ENCODE assay signal across 10 cellular contexts in the genomic region with DNA sequence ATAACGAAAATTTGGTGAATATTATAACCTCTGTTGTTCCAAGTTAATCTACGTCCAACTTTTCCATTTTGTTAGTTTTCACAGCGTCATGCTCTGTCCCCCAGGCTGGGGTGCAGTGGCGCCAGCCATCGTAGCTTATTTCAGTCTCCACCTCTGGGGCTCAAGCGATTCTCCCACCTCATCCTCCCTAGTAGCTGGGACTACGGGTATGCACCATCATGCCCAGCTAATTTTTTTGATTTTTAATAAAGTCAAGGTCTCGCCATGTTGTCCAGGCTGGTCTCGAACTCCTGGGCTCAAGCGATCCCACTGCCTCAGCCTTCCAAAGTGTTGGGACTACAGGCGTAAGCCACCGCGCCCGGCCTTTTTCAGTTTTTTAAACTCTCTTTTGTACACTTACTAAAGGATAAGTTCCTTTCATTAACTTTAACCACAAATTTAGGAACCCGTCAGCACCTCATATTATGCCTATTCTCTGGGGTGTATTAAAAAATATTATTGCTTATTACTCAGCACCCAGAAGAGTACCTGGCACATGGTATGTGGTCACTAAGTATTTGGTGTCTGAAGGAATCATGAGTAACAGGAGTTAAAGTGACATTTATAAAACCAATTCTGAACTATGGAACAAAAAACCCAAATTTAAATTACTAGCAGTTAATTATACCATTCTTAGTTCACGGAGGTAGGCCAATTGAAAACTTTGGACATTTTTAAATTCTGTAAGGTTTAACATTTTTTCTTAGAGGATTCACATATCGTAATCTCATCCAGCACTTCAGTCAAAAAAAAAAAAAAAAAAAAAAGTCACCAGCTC. TPM values are rescaled to one million over a fixed set of nuclear protein-coding genes. Genes with fewer than 3 reads are reported as not detected.
DNase-seq lines count a peak whose midpoint lies in the region; ATAC-seq, FAIRE-seq and TF ChIP-seq lines count a peak whose summit lies in the region.
"Had no signal": no experiment of that assay in that cellular context is flagged by ENCODE, and none has a peak within 500 bp of the region (broad histone marks: within the 10 kb centered on the region; RNA-seq: fewer than 3 reads in every experiment).

No MANE protein-coding gene starts in this region.

- no peak overlapping the region for H3K4me3 ChIP-seq in CD8-positive, alpha-beta memory T cell (ENCODE audit: low read length)
- H3K4me3 ChIP-seq in SJSA1 = peak overlapping the region; percentile 65
- H3K4me3 ChIP-seq in esophagus squamous epithelium = peak overlapping the region; percentile 61 to 83 (median 64)
- peak overlapping the region in 3 of 4 donors; percentile 46 to 70 (median 61) for H3K4me3 ChIP-seq in pancreas

- peak overlapping the region in 1 of 7 donors; percentile 60 for H3K4me3 Mint-ChIP-seq in CD8-positive, alpha-beta memory T cell

- no peaks in the 10 kb centered on the region for H3K27me3 ChIP-seq in CD8-positive, alpha-beta memory T cell (ENCODE audit: insufficient read depth, low read length, poor library complexity, severe bottlenecking)
- H3K27me3 ChIP-seq in SJSA1 (replicated peaks) (no peaks in the 10 kb centered on the region), esophagus squamous epithelium (no peaks in the 10 kb centered on the region), pancreas (no peaks in the 10 kb centered on the region)

- H3K36me3 ChIP-seq in CD8-positive, alpha-beta memory T cell (ENCODE audit: insufficient read depth, low read length) = no peaks in the 10 kb centered on the region
- H3K36me3 ChIP-seq in SJSA1 = no peaks in the 10 kb centered on the region
- no peaks in the 10 kb centered on the region for H3K36me3 ChIP-seq in esophagus squamous epithelium
- no peaks in the 10 kb centered on the region for H3K36me3 ChIP-seq in pancreas

- whole genome bisulfite sequencing in esophagus squamous epithelium, 2 donors = 88% methylated on average over 17 of the region's 17 CpGs
- WGBS in pancreas, 2 donors = 89 to 93% methylated on average over 17 of the region's 17 CpGs

- intact Hi-C loops in esophagus squamous epithelium (cut with DNase I) = no loop called here
- intact Hi-C loops in pancreas (cut with DNase I) = no loop called here

- H3K27me3 Mint-ChIP-seq in CD8-positive, alpha-beta memory T cell = peaks cover 3 to 7% of the 10 kb centered on the region in 2 donors

- peak overlapping the region; percentile 72 for H3K27ac ChIP-seq in CD8-positive, alpha-beta memory T cell (ENCODE audit: low read depth, low read length)
- H3K27ac ChIP-seq in SJSA1 = no peak overlapping the region
- H3K27ac ChIP-seq in esophagus squamous epithelium = peak overlapping the region; percentile 86 to 92 (median 90)
- peak overlapping the region in 2 of 4 donors; percentile 85 to 95 for H3K27ac ChIP-seq in pancreas

- no peak for TF ChIP-seq CTCF in esophagus squamous epithelium (IDR thresholded peaks at IDR 0.05)
- TF ChIP-seq CTCF in pancreas (IDR thresholded peaks at IDR 0.05) = no peak

- ATAC-seq in pancreas (no peak), GM18907 (IDR thresholded peaks at IDR 0.05; ENCODE audit: unreplicated experiment) (no peak), GM19463 (IDR thresholded peaks at IDR 0.05; ENCODE audit: unreplicated experiment) (no peak), GM18867 (IDR thresholded peaks at IDR 0.05; ENCODE audit: unreplicated experiment) (no peak)

- FAIRE-seq in pancreas (lab: Jason Lieb, UNC) = peak; percentile 41
- FAIRE-seq: GM12892 had no signal

- peaks cover 3 to 14% (median 9%) of the 10 kb centered on the region in 3 donors for H3K4me1 Mint-ChIP-seq in CD8-positive, alpha-beta memory T cell

- POLR2A ChIA-PET in CD8-positive, alpha-beta memory T cell (lab: Charles Lee) = no interaction called here

- no peaks in the 10 kb centered on the region for H3K36me3 Mint-ChIP-seq in CD8-positive, alpha-beta memory T cell

- no peak for TF ChIP-seq POLR2A in esophagus squamous epithelium (IDR thresholded peaks at IDR 0.05)

- H3K9me3 Mint-ChIP-seq in CD8-positive, alpha-beta memory T cell = peaks cover 0 to 10% (median 7%) of the 10 kb centered on the region in 5 donors

- no peaks in the 10 kb centered on the region for H3K9me3 ChIP-seq in CD8-positive, alpha-beta memory T cell (ENCODE audit: low read length)
- no peaks in the 10 kb centered on the region for H3K9me3 ChIP-seq in SJSA1 (replicated peaks)
- no peaks in the 10 kb centered on the region for H3K9me3 ChIP-seq in esophagus squamous epithelium
- no peaks in the 10 kb centered on the region for H3K9me3 ChIP-seq in pancreas

- CTCF ChIA-PET in CD8-positive, alpha-beta memory T cell (lab: Charles Lee) = no interaction called here

- peak overlapping the region in 1 of 8 donors; percentile 39 for H3K27ac Mint-ChIP-seq in CD8-positive, alpha-beta memory T cell

- no peaks in the 10 kb centered on the region for H3K4me1 ChIP-seq in CD8-positive, alpha-beta memory T cell (ENCODE audit: insufficient read depth, low read length)
- H3K4me1 ChIP-seq in SJSA1 (replicated peaks) (no peaks in the 10 kb centered on the region), esophagus squamous epithelium (peaks cover 0 to 29% (median 0%) of the 10 kb centered on the region in 3 donors), pancreas (peaks cover 0 to 16% (median 7%) of the 10 kb centered on the region in 3 donors)

- DNase-seq in CD8-positive, alpha-beta memory T cell = no peak
- no peak for DNase-seq in SJSA1 (ENCODE audit: low read depth in 1 of 2, low spot score in 2 of 2)
- DNase-seq in esophagus squamous epithelium (lab: John Stamatoyannopoulos, UW) = no peak
- DNase-seq in pancreas = no peak
- DNase-seq in NCI-H2081 treated with DMSO at 0.1 percent for 48 hours (lab: John Stamatoyannopoulos, UW) = no peak

RNA-seq across cellular contexts. Expression of gene MIPOL1, which starts 0.9 kb away (rescaled TPM):
- total RNA-seq in CD8-positive, alpha-beta memory T cell = not detected
- polyA plus RNA-seq in CD8-positive, alpha-beta memory T cell = not detected
- total RNA-seq in SJSA1 (2014; rRNA removed; shearing (Covaris generic)) = 9.7 and 23.7 TPM in 2 replicates
- total RNA-seq in esophagus squamous epithelium (10 to 100 TPM in 1 of 4 donors, 1 to 10 TPM in 3; 4.9 to 13.7 (median 7.1) TPM), pancreas (1 to 10 TPM; 4.8 to 9.0 (median 7.8) TPM)
- 1 to 10 TPM; 2.4 to 2.5 TPM for polyA plus RNA-seq in pancreas

RNA-seq across cellular contexts. Expression of gene SLC25A21, which starts 24.4 kb away (rescaled TPM):
- total RNA-seq in CD8-positive, alpha-beta memory T cell = not detected
- not detected for polyA plus RNA-seq in CD8-positive, alpha-beta memory T cell
- 1.2 and 2.6 TPM in 2 replicates for total RNA-seq in SJSA1 (2014; rRNA removed; shearing (Covaris generic))
- total RNA-seq in esophagus squamous epithelium (1 to 10 TPM in 2 of 4 donors, under 1 TPM in 2; 0.67 to 2.1 (median 0.91) TPM), pancreas (under 1 TPM; 0.37 to 0.92 (median 0.79) TPM)
- under 1 TPM; 0.42 to 0.46 TPM for polyA plus RNA-seq in pancreas
- total RNA-seq: T-helper 1 cell treated with Interleukin-12 subunit alpha and Interleukin-12 subunit beta and Interleukin-4 antibody, amounts not matched to agents 30 ng/mL and 1 ng/mL, for 36 hours had no signal

Comparison
In these comparisons a context has a peak if more than half of its experiments do, and no peak if none do; other contexts are left out.
1. RNA of gene MIPOL1, which starts 0.9 kb away (total RNA-seq): 9.7 to 23.7 TPM in SJSA1, 4.9 to 13.7 TPM in esophagus squamous epithelium and 4.8 to 9.0 TPM in pancreas; not detected in CD8-positive, alpha-beta memory T cell; every median in the first group is over 4 times any median in the second.